Comparison of ENCODE assay signal across 8 cellular contexts in the genomic region with DNA sequence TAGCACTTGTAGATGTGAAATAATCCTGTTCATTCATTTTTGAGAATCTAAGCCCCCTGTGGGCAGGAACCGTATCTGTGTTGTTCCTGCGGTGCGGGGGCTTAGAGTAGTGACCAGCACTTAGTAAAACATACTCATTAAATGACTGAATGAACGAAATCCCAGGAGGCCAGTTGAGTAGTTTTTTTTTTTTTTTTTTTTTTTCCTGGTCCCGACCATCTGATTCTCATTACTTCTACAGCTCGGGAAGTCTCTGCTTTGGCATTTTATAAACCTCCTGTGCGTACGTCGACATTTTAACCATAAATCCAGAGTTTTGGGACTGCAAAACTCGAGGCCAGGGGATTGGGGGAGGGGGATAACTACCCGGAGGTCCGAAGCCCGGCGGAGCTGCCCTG. TPM values are rescaled to one million over a fixed set of nuclear protein-coding genes. Genes with fewer than 3 reads are reported as not detected.
DNase-seq lines count a peak whose midpoint lies in the region; ATAC-seq lines count a peak whose summit lies in the region.

No MANE protein-coding gene starts in this region.

- no peak for ATAC-seq in T-cell (replicated peaks in 1 of 4)
- no peak for ATAC-seq in sciatic nerve
- ATAC-seq in GM18519 (IDR thresholded peaks at IDR 0.05; ENCODE audit: low FRiP score, unreplicated experiment) = no peak

- intact Hi-C loops in sciatic nerve (cut with DNase I) = no loop called here

- H3K36me3 Mint-ChIP-seq in T-cell = no peaks in the 10 kb centered on the region

- peak overlapping the region; percentile 80 to 82 (median 82) for H3K4me3 Mint-ChIP-seq in T-cell

- H3K27me3 Mint-ChIP-seq in T-cell = no peaks in the 10 kb centered on the region

- H3K4me1 Mint-ChIP-seq in T-cell = peaks cover 49 to 58% (median 52%) of the 10 kb centered on the region in 3 donors

- POLR2A ChIA-PET in T-cell (lab: Charles Lee) = no interaction called here

- DNase-seq in GM04504 (ENCODE audit: low read depth) = peak; percentile 71
- DNase-seq in T-cell = no peak
- DNase-seq in fibroblast of the conjunctiva (ENCODE audit: low read depth) = peak; percentile 63
- peak; percentile 42 for DNase-seq in sciatic nerve (ENCODE audit: low spot score)
- DNase-seq in NCI-H2029 treated with DMSO at 0.1 percent for 48 hours (lab: John Stamatoyannopoulos, UW) = no peak
- no peak for DNase-seq in medulla oblongata (ENCODE audit: extremely low spot score)
- no peak for DNase-seq in activated CD4-positive, alpha-beta T cell treated with anti-CD3 and anti-CD28 coated beads, Interleukin-2, amount 50 U/mL, for 1 hour

- no peaks in the 10 kb centered on the region for H3K9me3 Mint-ChIP-seq in T-cell

- H3K27ac Mint-ChIP-seq in T-cell = peak overlapping the region; percentile 76 to 79

- CTCF ChIA-PET in T-cell (lab: Charles Lee) = interaction anchor here in 1 of 2 donors (0.6 kb wide), 2 partner anchors 133 to 361 kb away, joined by 4 to 5 read pairs; no protein-coding TSS in a partner anchor

RNA-seq across cellular contexts. Expression of gene SPRY4, which starts 31.5 kb away (rescaled TPM):
- total RNA-seq in T-cell (under 1 TPM in 4 of 5 donors, not detected in 1; 0.10 to 0.57 (median 0.28) TPM), sciatic nerve (59.3 TPM)

Comparison
In these comparisons a context has a peak if more than half of its experiments do, and no peak if none do; other contexts are left out.
1. DNase-seq: peak in GM04504 (single experiment), fibroblast of the conjunctiva (single experiment) and sciatic nerve (single experiment); none in T-cell (0 of 34), NCI-H2029 treated with DMSO at 0.1 percent for 48 hours (single experiment), medulla oblongata (single experiment) and activated CD4-positive, alpha-beta T cell treated with anti-CD3 and anti-CD28 coated beads, Interleukin-2, amount 50 U/mL, for 1 hour (single experiment).
2. RNA of gene SPRY4, which starts 31.5 kb away (total RNA-seq): 59.3 TPM in sciatic nerve (single experiment); 0.10 to 0.57 TPM in T-cell; every median in the first group is over 10 times any median in the second.